Comparison of ENCODE assay signal across 9 cellular contexts in genomic region chr9:6243746-6244145, GRCh38. TPM values are rescaled to one million over a fixed set of nuclear protein-coding genes. Genes with fewer than 3 reads are reported as not detected.
A peak's percentile ranks its signal among the peaks of the same experiment; 100 is the strongest.
DNase-seq lines count a peak whose midpoint lies in the region; ATAC-seq and TF ChIP-seq lines count a peak whose summit lies in the region.
"Had no signal": no experiment of that assay in that cellular context is flagged by ENCODE, and none has a peak within 500 bp of the region (broad histone marks: within the 10 kb centered on the region; RNA-seq: fewer than 3 reads in every experiment).

No MANE protein-coding gene starts in this region.

- CTCF ChIA-PET in IMR-90 (lab: Yijun Ruan, JAX), result no interaction called here

- no peaks in the 10 kb centered on the region for H3K79me1 ChIP-seq in IMR-90 (ENCODE audit: low read depth in 1 of 2, low read length in 2 of 2)

- no peak overlapping the region for H3K4ac ChIP-seq in IMR-90 (ENCODE audit: low read depth, low read length)

- no peaks in the 10 kb centered on the region for H3K9me1 ChIP-seq in IMR-90 (ENCODE audit: insufficient read depth, low read length)

- no peak overlapping the region for H2AFZ ChIP-seq in IMR-90 (replicated peaks; ENCODE audit: low read length, poor library complexity)

- no peaks in the 10 kb centered on the region for H3K27me3 ChIP-seq in IMR-90 (ENCODE audit: control insufficient read depth, insufficient read depth, low read length)

- H4K20me1 ChIP-seq in IMR-90 (ENCODE audit: insufficient read depth, low read length), result no peaks in the 10 kb centered on the region

- intact Hi-C loops in IMR-90 (cut with micrococcal nuclease), result no loop called here
- intact Hi-C loops in mucosa of descending colon (cut with DNase I, micrococcal nuclease), result no loop called here

- H3K9me3 ChIP-seq in IMR-90 (ENCODE audit: control insufficient read depth, insufficient read depth, low read length), result no peaks in the 10 kb centered on the region
- no peaks in the 10 kb centered on the region for H3K9me3 ChIP-seq in mucosa of descending colon
- H3K9me3 ChIP-seq: A549 had no signal

- no peak overlapping the region for H4K8ac ChIP-seq in IMR-90 (ENCODE audit: low read depth in 2 of 2, low read length in 2 of 2)

- no peak overlapping the region for H3K18ac ChIP-seq in IMR-90 (ENCODE audit: low read depth, low read length)

- H2BK15ac ChIP-seq in IMR-90 (ENCODE audit: low read depth, low read length), result no peak overlapping the region

- no TSS peak for BruUV-seq in IMR-90 (replicated peaks; lab: Mats Ljungman, UMichigan)

- ATAC-seq in GM21786 (IDR thresholded peaks at IDR 0.05; ENCODE audit: unreplicated experiment), result peak; percentile 77
- no peak for ATAC-seq in IMR-90 (ENCODE audit: low read depth)
- peak; percentile 77 for ATAC-seq in mucosa of descending colon
- ATAC-seq: A549 had no signal

- no peak overlapping the region for H3K9ac ChIP-seq in IMR-90 (ENCODE audit: low read depth, low read length)

- no peak overlapping the region for H3K23ac ChIP-seq in IMR-90 (ENCODE audit: low read depth, low read length)

- DNase-seq in activated CD4-positive, alpha-beta T cell treated with anti-CD3 and anti-CD28 coated beads for 48 hours, result peak; percentile 42
- DNase-seq in activated CD4-positive, alpha-beta T cell treated with anti-CD3 and anti-CD28 coated beads, Interleukin-2, amount 50 U/mL, for 1 hour, result no peak
- peak; percentile 52 for DNase-seq in IMR-90
- DNase-seq in mucosa of descending colon, result no peak
- DNase-seq in DMS79 (lab: John Stamatoyannopoulos, UW), result no peak
- DNase-seq in NCI-H1694 (lab: John Stamatoyannopoulos, UW), result no peak
- DNase-seq in NCI-H1105 treated with DMSO at 0.1 percent for 48 hours (lab: John Stamatoyannopoulos, UW), result no peak

- POLR2A ChIA-PET in IMR-90 (lab: Charles Lee; ENCODE audit: unreplicated experiment), result no interaction called here

- no peak overlapping the region for H3K4me2 ChIP-seq in IMR-90 (ENCODE audit: low read depth, low read length)
- H3K4me2 ChIP-seq: A549 had no signal

- peaks cover 4% of the 10 kb centered on the region; the same call in 1 of the 2 replicates for H3K4me1 ChIP-seq in IMR-90 (ENCODE audit: control insufficient read depth, insufficient read depth, low read length)
- H3K4me1 ChIP-seq in mucosa of descending colon (ENCODE audit: low read depth), result no peaks in the 10 kb centered on the region

- H3K56ac ChIP-seq in IMR-90 (ENCODE audit: extremely low read depth, insufficient read depth, low read length), result no peak overlapping the region

- no peak for TF ChIP-seq POLR2A in IMR-90 (IDR thresholded peaks at IDR 0.05; ENCODE audit: low read depth, low read length)

- H2BK20ac ChIP-seq in IMR-90 (ENCODE audit: low read depth, low read length), result no peak overlapping the region

- H3K36me3 ChIP-seq in IMR-90 (ENCODE audit: control insufficient read depth, insufficient read depth, low read length) (no peaks in the 10 kb centered on the region), mucosa of descending colon (ENCODE audit: low read depth) (no peaks in the 10 kb centered on the region)

- 0 out of 2 replicates have a peak overlapping the region, but pooled peaks have one; percentile 2 for H4K5ac ChIP-seq in IMR-90 (ENCODE audit: low read depth, low read length)

- H3K14ac ChIP-seq in IMR-90 (replicated peaks; ENCODE audit: low read depth, low read length), result no peak overlapping the region

- no peak overlapping the region for H3K27ac ChIP-seq in IMR-90 (ENCODE audit: insufficient read depth, low read length)
- H3K27ac ChIP-seq: A549 had no signal

- H3K4me3 ChIP-seq in IMR-90 (ENCODE audit: insufficient read depth, low read depth, low read length) (no peak overlapping the region), mucosa of descending colon (no peak overlapping the region)
- H3K4me3 ChIP-seq: A549 had no signal

- H4K91ac ChIP-seq in IMR-90 (ENCODE audit: insufficient read depth, low read depth, low read length), result no peak overlapping the region

- no peak for TF ChIP-seq CTCF in IMR-90 (conservative IDR thresholded peaks at IDR 0.05; ENCODE audit: low read depth, low read length)
- no peak for TF ChIP-seq CTCF in mucosa of descending colon (IDR thresholded peaks at IDR 0.05)

- H2AK9ac ChIP-seq in IMR-90 (replicated peaks; ENCODE audit: low read depth, low read length, poor library complexity), result no peak overlapping the region

- in situ Hi-C loops in IMR-90 (cut with MboI; ENCODE audit: low sequenced_read_pairs), result no loop called here

- no peak overlapping the region for H2AK5ac ChIP-seq in IMR-90 (ENCODE audit: low read depth, low read length)

- no peak overlapping the region for H2BK120ac ChIP-seq in IMR-90 (ENCODE audit: low read depth, low read length)

- dilution Hi-C loops in IMR-90 (cut with HindIII; ENCODE audit: low sequenced_read_pairs, unreplicated experiment), result no loop called here

- TF ChIP-seq RAD21 in IMR-90 (IDR thresholded peaks at IDR 0.05; ENCODE audit: low read length), result no peak

- no peak overlapping the region for H2BK5ac ChIP-seq in IMR-90 (ENCODE audit: low read depth, low read length, poor library complexity, severe bottlenecking)

TF ChIP-seq in IMR-90, 13 proteins besides CTCF, POLR2A, EP300 and RAD21:
- TF ChIP-seq USF2 (IDR thresholded peaks at IDR 0.05; ENCODE audit: low read depth, low read length), result no peak
- no peak for TF ChIP-seq RCOR1 (IDR thresholded peaks at IDR 0.05; ENCODE audit: insufficient replicate concordance, low read length)
- no peak for TF ChIP-seq MXI1 (IDR thresholded peaks at IDR 0.05; ENCODE audit: borderline replicate concordance, low read depth, low read length)
- TF ChIP-seq FOS (IDR thresholded peaks at IDR 0.05; ENCODE audit: low read depth, low read length), result no peak
- TF ChIP-seq NFE2L2 (IDR thresholded peaks at IDR 0.05; ENCODE audit: low read depth, low read length), result no peak
- no peak for TF ChIP-seq RFX5 (IDR thresholded peaks at IDR 0.05; ENCODE audit: low read depth, low read length)
- no peak for TF ChIP-seq CHD1 (IDR thresholded peaks at IDR 0.05; ENCODE audit: low read depth, low read length)
- TF ChIP-seq MAZ (IDR thresholded peaks at IDR 0.05; ENCODE audit: borderline replicate concordance, low read depth, low read length), result no peak

RNA-seq across cellular contexts. Expression of gene IL33, which starts 28.1 kb away (rescaled TPM):
- not detected in 2 replicates for total RNA-seq in IMR-90 (2012; rRNA removed)
- polyA plus RNA-seq in IMR-90 (2012; rRNA removed), result not detected in 2 replicates
- not detected in 2 replicates for polyA plus RNA-seq in IMR-90 (2012; cell fraction: cytosol; rRNA removed)
- polyA plus RNA-seq in IMR-90 (2012; cell fraction: nucleus; rRNA removed; ENCODE audit: low replicate concordance), result 0.03 TPM in 1 of 2 replicates, not detected in the other
- 10 to 100 TPM in 2 of 3 donors, 1 to 10 TPM in 1; 7.3 to 25.1 (median 16.2) TPM for total RNA-seq in mucosa of descending colon

Comparison
In these comparisons a context has a peak if more than half of its experiments do, and no peak if none do; other contexts are left out.
1. DNase-seq: peak in activated CD4-positive, alpha-beta T cell treated with anti-CD3 and anti-CD28 coated beads for 48 hours (single experiment) and IMR-90 (single experiment); none in activated CD4-positive, alpha-beta T cell treated with anti-CD3 and anti-CD28 coated beads, Interleukin-2, amount 50 U/mL, for 1 hour (single experiment), mucosa of descending colon (0 of 3), DMS79 (single experiment), NCI-H1694 (single experiment) and NCI-H1105 treated with DMSO at 0.1 percent for 48 hours (single experiment).